Comparison of ENCODE assay signal across 2 cellular contexts in the genomic region with DNA sequence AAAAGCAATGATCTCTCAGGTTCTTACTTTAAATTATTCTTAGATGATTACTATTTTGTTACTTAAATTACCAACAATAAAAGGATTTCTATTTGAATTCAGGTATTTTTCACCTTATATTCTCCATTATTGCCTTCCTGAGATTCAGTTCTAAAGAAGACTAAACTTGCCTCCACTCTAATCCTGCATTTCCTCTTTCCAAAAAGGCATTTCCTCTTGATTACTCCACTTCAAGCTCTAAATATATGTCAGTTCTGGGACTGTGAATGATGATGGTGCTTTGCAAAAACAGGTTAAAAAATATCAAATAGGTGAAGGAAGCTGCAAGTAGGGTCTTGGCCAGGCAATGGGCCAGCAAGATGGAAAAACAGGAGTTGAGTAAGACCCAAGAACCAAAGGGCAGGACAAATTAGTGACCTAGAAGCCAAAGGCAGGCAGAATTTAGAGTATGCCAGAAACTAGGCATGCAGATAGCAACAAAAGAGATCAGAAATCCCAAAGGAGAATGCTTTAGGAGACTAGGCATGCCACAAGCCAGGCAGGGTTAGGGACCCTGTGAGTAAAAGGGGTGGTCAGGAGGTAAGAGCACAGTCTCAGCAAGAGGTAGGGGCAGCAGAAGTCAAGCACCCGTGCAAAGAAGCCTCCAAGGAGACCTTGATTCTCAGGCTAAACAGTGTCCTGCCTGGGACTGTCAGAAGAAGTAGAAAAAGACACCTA.
TF ChIP-seq lines count a peak whose summit lies in the region.

No MANE protein-coding gene starts in this region.

TF ChIP-seq in GM23338, 12 proteins besides CTCF, POLR2A, EP300 and RAD21:
- TF ChIP-seq POLR2AphosphoS5 (IDR thresholded peaks at IDR 0.05; ENCODE audit: low read depth) = peak; percentile 43; the same call in 1 of the 2 replicates
- TF ChIP-seq NANOG (IDR thresholded peaks at IDR 0.05; ENCODE audit: borderline replicate concordance) = no peak
- no peak for TF ChIP-seq ZNF114 (CRISPR knock-in tag; IDR thresholded peaks at IDR 0.05)
TF ChIP-seq in GM23338: peak in this region for 1.

TF ChIP-seq in WTC11, 78 proteins besides CTCF, POLR2A, EP300 and RAD21:
- TF ChIP-seq TP53 (CRISPR knock-in tag; IDR thresholded peaks at IDR 0.05) = no peak
- TF ChIP-seq NR1H2 (CRISPR knock-in tag; IDR thresholded peaks at IDR 0.05) = no peak
- TF ChIP-seq TEAD1 (CRISPR knock-in tag; IDR thresholded peaks at IDR 0.05) = no peak
- no peak for TF ChIP-seq NFATC4 (CRISPR knock-in tag; IDR thresholded peaks at IDR 0.05)
